In genomic region chr13:65159803-65160202, GRCh38 we compare ENCODE assay signal across 13 cellular contexts.
DNase-seq lines count a peak whose midpoint lies in the region; ATAC-seq and TF ChIP-seq lines count a peak whose summit lies in the region.
"Had no signal": no experiment of that assay in that cellular context is flagged by ENCODE, and none has a peak within 500 bp of the region (broad histone marks: within the 10 kb centered on the region; RNA-seq: fewer than 3 reads in every experiment).

No MANE protein-coding gene starts in this region.

- H3K4me2 ChIP-seq in OCI-LY1 (ENCODE audit: low read length), result no peak overlapping the region
- H3K4me2 ChIP-seq: BLaER1 treated with 17β-estradiol and CSF1 and Interleukin-3, amounts not matched to agents 10 nM and 100 nM had no signal

- no peak overlapping the region for H3K4me3 ChIP-seq in HEK293 (ENCODE audit: low read depth, low read length)
- no peak overlapping the region for H3K4me3 ChIP-seq in OCI-LY1 (ENCODE audit: low read depth, low read length, poor library complexity, severe bottlenecking)
- H3K4me3 ChIP-seq: BLaER1 treated with 17β-estradiol and CSF1 and Interleukin-3, amounts not matched to agents 10 nM and 100 nM; GM12878; HAP-1 had no signal

- H3K27me3 ChIP-seq in OCI-LY1 (ENCODE audit: insufficient read depth, low read length), result no peaks in the 10 kb centered on the region
- H3K27me3 ChIP-seq: BLaER1 treated with 17β-estradiol and CSF1 and Interleukin-3, amounts not matched to agents 10 nM and 100 nM had no signal

- H3K9me3 ChIP-seq in HEK293 (ENCODE audit: control insufficient read depth, insufficient read depth, low read depth, low read length) (no peaks in the 10 kb centered on the region), OCI-LY1 (ENCODE audit: low read length) (peaks cover 7% of the 10 kb centered on the region; the same call in 1 of the 2 replicates)
- H3K9me3 ChIP-seq: BLaER1 treated with 17β-estradiol and CSF1 and Interleukin-3, amounts not matched to agents 10 nM and 100 nM; HAP-1 had no signal

- H3K27ac ChIP-seq in HEK293 (ENCODE audit: extremely low read depth, low read depth, low read length) (no peak overlapping the region), OCI-LY1 (ENCODE audit: low read depth, low read length, poor library complexity, severe bottlenecking) (no peak overlapping the region)
- H3K27ac ChIP-seq: BLaER1 treated with 17β-estradiol and CSF1 and Interleukin-3, amounts not matched to agents 10 nM and 100 nM had no signal

- no peaks in the 10 kb centered on the region for H3F3A ChIP-seq in OCI-LY1 (ENCODE audit: insufficient read depth, low read length)

- H2AFZ ChIP-seq in OCI-LY1 (ENCODE audit: low read length), result 0 out of 2 replicates have a peak overlapping the region, but pooled peaks have one; percentile 79

- TF ChIP-seq CTCF in HEK293 (tag by site-specific recombination; IDR thresholded peaks at IDR 0.05), result no peak
- no peak for TF ChIP-seq CTCF in OCI-LY1 (IDR thresholded peaks at IDR 0.05; ENCODE audit: low read length)

- DNase-seq in foreskin melanocyte, result peak; percentile 2
- no peak for DNase-seq in effector CD4-positive, alpha-beta T cell
- DNase-seq in HCEC 1CT, result no peak
- DNase-seq: Calu3; CD8-positive, alpha-beta T cell; DMS79 treated with DMSO at 0.1 percent for 48 hours had no signal

- CTCF ChIA-PET in HEK293 (lab: Yijun Ruan, JAX), result interaction anchor here (0.7 kb wide), 1 partner anchor 150 kb away, joined by 3 read pairs; no protein-coding TSS in a partner anchor

- no peaks in the 10 kb centered on the region for H4K20me1 ChIP-seq in OCI-LY1 (ENCODE audit: insufficient read depth, low read length)
- H4K20me1 ChIP-seq: BLaER1 treated with 17β-estradiol and CSF1 and Interleukin-3, amounts not matched to agents 10 nM and 100 nM had no signal

- POLR2A ChIA-PET in HEK293 (lab: Yijun Ruan, JAX), result no interaction called here

- H3K79me2 ChIP-seq in OCI-LY1 (ENCODE audit: insufficient read depth, low read length), result no peaks in the 10 kb centered on the region

- ATAC-seq in GM18517 (IDR thresholded peaks at IDR 0.05; ENCODE audit: unreplicated experiment), result no peak
- ATAC-seq: CD8-positive, alpha-beta T cell; GM12878; HepG2 had no signal

- H3K4me1 ChIP-seq in HEK293 (ENCODE audit: control insufficient read depth, insufficient read depth, low read length) (no peaks in the 10 kb centered on the region), OCI-LY1 (ENCODE audit: insufficient read depth, low read length, severe bottlenecking) (peaks cover 20% of the 10 kb centered on the region)
- H3K4me1 ChIP-seq: BLaER1 treated with 17β-estradiol and CSF1 and Interleukin-3, amounts not matched to agents 10 nM and 100 nM; HAP-1 had no signal

- H3K9me2 ChIP-seq in OCI-LY1 (ENCODE audit: low read depth, low read length), result no peaks in the 10 kb centered on the region

- H3K36me3 ChIP-seq in HEK293 (ENCODE audit: control insufficient read depth in 2 of 2, insufficient read depth in 1 of 2, low read length in 2 of 2) (no peaks in the 10 kb centered on the region), OCI-LY1 (ENCODE audit: insufficient read depth, low read length) (no peaks in the 10 kb centered on the region)
- H3K36me3 ChIP-seq: BLaER1 treated with 17β-estradiol and CSF1 and Interleukin-3, amounts not matched to agents 10 nM and 100 nM; HAP-1 had no signal

- no peak overlapping the region for H3K9ac ChIP-seq in OCI-LY1 (ENCODE audit: low read length)
- H3K9ac ChIP-seq: BLaER1 treated with 17β-estradiol and CSF1 and Interleukin-3, amounts not matched to agents 10 nM and 100 nM had no signal

TF ChIP-seq in HEK293, 187 proteins besides CTCF, POLR2A, EP300 and RAD21:
- TF ChIP-seq ZNF112 (tag by site-specific recombination; IDR thresholded peaks at IDR 0.05), result no peak
- no peak for TF ChIP-seq ZNF529 (tag by site-specific recombination; IDR thresholded peaks at IDR 0.05; ENCODE audit: insufficient replicate concordance)
- TF ChIP-seq GLIS2 (tag by site-specific recombination; IDR thresholded peaks at IDR 0.05), result no peak
- TF ChIP-seq ZNF544 (tag by site-specific recombination; IDR thresholded peaks at IDR 0.05), result no peak
- TF ChIP-seq, protein P1, sequence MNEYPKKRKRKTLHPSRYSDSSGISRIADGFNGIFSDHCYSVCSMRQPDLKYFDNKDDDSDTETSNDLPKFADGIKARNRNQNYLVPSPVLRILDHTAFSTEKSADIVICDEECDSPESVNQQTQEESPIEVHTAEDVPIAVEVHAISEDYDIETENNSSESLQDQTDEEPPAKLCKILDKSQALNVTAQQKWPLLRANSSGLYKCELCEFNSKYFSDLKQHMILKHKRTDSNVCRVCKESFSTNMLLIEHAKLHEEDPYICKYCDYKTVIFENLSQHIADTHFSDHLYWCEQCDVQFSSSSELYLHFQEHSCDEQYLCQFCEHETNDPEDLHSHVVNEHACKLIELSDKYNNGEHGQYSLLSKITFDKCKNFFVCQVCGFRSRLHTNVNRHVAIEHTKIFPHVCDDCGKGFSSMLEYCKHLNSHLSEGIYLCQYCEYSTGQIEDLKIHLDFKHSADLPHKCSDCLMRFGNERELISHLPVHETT (tag by site-specific recombination; IDR thresholded peaks at IDR 0.05), result no peak
- TF ChIP-seq ZNF843 (tag by site-specific recombination; IDR thresholded peaks at IDR 0.05), result no peak
- TF ChIP-seq TCF7L2 (IDR thresholded peaks at IDR 0.05; ENCODE audit: borderline replicate concordance, low read depth, low read length), result peak; percentile 65; the same call in 1 of the 2 replicates
- TF ChIP-seq ZSCAN23 (tag by site-specific recombination; IDR thresholded peaks at IDR 0.05), result no peak
- TF ChIP-seq TRIM28 (IDR thresholded peaks at IDR 0.05; ENCODE audit: borderline replicate concordance, low read length), result peak; percentile 72
